In genomic region chr11:67802623-67803022, GRCh38 we compare ENCODE assay signal across 7 cellular contexts.
A peak's percentile ranks its signal among the peaks of the same experiment; 100 is the strongest.
DNase-seq lines count a peak whose midpoint lies in the region; ATAC-seq and TF ChIP-seq lines count a peak whose summit lies in the region.
"Not testable (repeated sequence)": the region's sequence is repeated elsewhere in the genome, so short reads cannot be mapped to it uniquely, and the experiment has no call there.

No MANE protein-coding gene starts in this region.

- H3K9me3 Mint-ChIP-seq in activated T-cell treated with anti-CD3 and anti-CD28 coated beads, Interleukin-2, amount 50 U/mL, for 24 hours; activated naive CD4-positive, alpha-beta T cell treated with anti-CD3 and anti-CD28 coated beads for 36 hours; activated naive CD8-positive, alpha-beta T cell treated with anti-CD3 and anti-CD28 coated beads, Interleukin-2, amount 10 ng/mL, durations not matched to agents 7 days and 5 days; neural crest cell: not testable (repeated sequence)

- intact Hi-C loops in activated naive CD4-positive, alpha-beta T cell treated with anti-CD3 and anti-CD28 coated beads for 36 hours (cut with micrococcal nuclease), result loop anchor here (10.0 kb wide), 2 partner anchors 398 to 1128 kb away; partner anchors contain the start of genes PPP1CA, RBM4B and TBC1D10C

- CTCF ChIA-PET in activated naive CD4-positive, alpha-beta T cell treated with anti-CD3 and anti-CD28 coated beads for 36 hours (lab: Charles Lee), result not testable (repeated sequence)

- not testable (repeated sequence) for H3K79me2 ChIP-seq in MM.1S (ENCODE audit: low read length)

- peak overlapping the region; percentile 59 for H3K27ac Mint-ChIP-seq in activated T-cell treated with anti-CD3 and anti-CD28 coated beads, Interleukin-2, amount 50 U/mL, for 24 hours
- H3K27ac Mint-ChIP-seq in activated naive CD4-positive, alpha-beta T cell treated with anti-CD3 and anti-CD28 coated beads for 36 hours, result peak overlapping the region; percentile 50
- H3K27ac Mint-ChIP-seq in activated naive CD8-positive, alpha-beta T cell treated with anti-CD3 and anti-CD28 coated beads, Interleukin-2, amount 10 ng/mL, durations not matched to agents 7 days and 5 days, result not testable (repeated sequence)
- H3K27ac Mint-ChIP-seq in neural crest cell (ENCODE audit: unreplicated experiment), result peak overlapping the region; percentile 81

- POLR2A ChIA-PET in activated naive CD8-positive, alpha-beta T cell treated with anti-CD3 and anti-CD28 coated beads, Interleukin-2, amount 10 ng/mL, durations not matched to agents 7 days and 5 days (lab: Charles Lee), result not testable (repeated sequence)

- H3K4me1 ChIP-seq in BLaER1 treated with 17β-estradiol and CSF1 and Interleukin-3, amounts not matched to agents 10 nM and 100 nM, result peaks cover 12 to 54% (median 46%) of the 10 kb centered on the region in 10 experiments
- H3K4me1 ChIP-seq in MM.1S (ENCODE audit: low read length), result peaks cover 22% of the 10 kb centered on the region

- not testable (repeated sequence) for H4K20me1 ChIP-seq in BLaER1 treated with 17β-estradiol and CSF1 and Interleukin-3, amounts not matched to agents 10 nM and 100 nM; MM.1S (ENCODE audit: insufficient read depth, low read length)

- peaks cover 30% of the 10 kb centered on the region for H3K4me1 Mint-ChIP-seq in activated T-cell treated with anti-CD3 and anti-CD28 coated beads, Interleukin-2, amount 50 U/mL, for 24 hours (ENCODE audit: low read depth)
- peaks cover 25% of the 10 kb centered on the region for H3K4me1 Mint-ChIP-seq in activated naive CD4-positive, alpha-beta T cell treated with anti-CD3 and anti-CD28 coated beads for 36 hours (ENCODE audit: low read depth)
- peaks cover 14% of the 10 kb centered on the region for H3K4me1 Mint-ChIP-seq in activated naive CD8-positive, alpha-beta T cell treated with anti-CD3 and anti-CD28 coated beads, Interleukin-2, amount 10 ng/mL, durations not matched to agents 7 days and 5 days
- H3K4me1 Mint-ChIP-seq in neural crest cell, result peaks cover 20% of the 10 kb centered on the region

- not testable (repeated sequence) for H3K4me3 Mint-ChIP-seq in activated T-cell treated with anti-CD3 and anti-CD28 coated beads, Interleukin-2, amount 50 U/mL, for 24 hours; activated naive CD4-positive, alpha-beta T cell treated with anti-CD3 and anti-CD28 coated beads for 36 hours; neural crest cell
- peak overlapping the region; percentile 12 for H3K4me3 Mint-ChIP-seq in activated naive CD8-positive, alpha-beta T cell treated with anti-CD3 and anti-CD28 coated beads, Interleukin-2, amount 10 ng/mL, durations not matched to agents 7 days and 5 days

- H3K9me3 ChIP-seq in BLaER1 treated with 17β-estradiol and CSF1 and Interleukin-3, amounts not matched to agents 10 nM and 100 nM (replicated peaks in 1 of 11); MM.1S (replicated peaks; ENCODE audit: insufficient read depth, low read length): not testable (repeated sequence)

- H3F3A ChIP-seq in MM.1S (ENCODE audit: insufficient read depth, low read length), result peaks cover 21% of the 10 kb centered on the region

- H3K27ac ChIP-seq in BLaER1 treated with 17β-estradiol and CSF1 and Interleukin-3, amounts not matched to agents 10 nM and 100 nM, result not testable (repeated sequence)
- H3K27ac ChIP-seq in MM.1S (ENCODE audit: low read length), result peak overlapping the region; percentile 88

- DNase-seq in MM.1S (peak; percentile 75), RPMI8226 (peak; percentile 86)
- not testable (repeated sequence) for DNase-seq in activated T-cell treated with anti-CD3 and anti-CD28 coated beads, Interleukin-2, amount 50 U/mL, for 24 hours; activated naive CD8-positive, alpha-beta T cell treated with anti-CD3 and anti-CD28 coated beads, Interleukin-2, amount 10 ng/mL, durations not matched to agents 7 days and 5 days; neural crest cell (ENCODE audit: low read depth, low spot score)
- peak; percentile 21 for DNase-seq in activated naive CD4-positive, alpha-beta T cell treated with anti-CD3 and anti-CD28 coated beads for 36 hours

- not testable (repeated sequence) for H2AFZ ChIP-seq in MM.1S (ENCODE audit: low read length)

- peaks cover 14% of the 10 kb centered on the region for H3K36me3 Mint-ChIP-seq in activated T-cell treated with anti-CD3 and anti-CD28 coated beads, Interleukin-2, amount 50 U/mL, for 24 hours (ENCODE audit: low read depth)
- H3K36me3 Mint-ChIP-seq in activated naive CD4-positive, alpha-beta T cell treated with anti-CD3 and anti-CD28 coated beads for 36 hours (ENCODE audit: low read depth); activated naive CD8-positive, alpha-beta T cell treated with anti-CD3 and anti-CD28 coated beads, Interleukin-2, amount 10 ng/mL, durations not matched to agents 7 days and 5 days; neural crest cell (ENCODE audit: low read depth): not testable (repeated sequence)

- H3K4me3 ChIP-seq in BLaER1 treated with 17β-estradiol and CSF1 and Interleukin-3, amounts not matched to agents 10 nM and 100 nM, result not testable (repeated sequence)
- H3K4me3 ChIP-seq in MM.1S (ENCODE audit: low read length), result 0 out of 2 replicates have a peak overlapping the region, but pooled peaks have one; percentile 7

- H3K27me3 ChIP-seq in BLaER1 treated with 17β-estradiol and CSF1 and Interleukin-3, amounts not matched to agents 10 nM and 100 nM; MM.1S (replicated peaks; ENCODE audit: insufficient read depth, low read length): not testable (repeated sequence)

- H3K4me2 ChIP-seq in BLaER1 treated with 17β-estradiol and CSF1 and Interleukin-3, amounts not matched to agents 10 nM and 100 nM, result peak overlapping the region in 8 of 11 experiments; percentile 85 to 96 (median 92); a peak in 15 of 22 replicates
- peak overlapping the region; percentile 74; the same call in 1 of the 2 replicates for H3K4me2 ChIP-seq in MM.1S (ENCODE audit: low read depth, low read length)

- H3K27me3 Mint-ChIP-seq in activated T-cell treated with anti-CD3 and anti-CD28 coated beads, Interleukin-2, amount 50 U/mL, for 24 hours; activated naive CD4-positive, alpha-beta T cell treated with anti-CD3 and anti-CD28 coated beads for 36 hours (ENCODE audit: low read depth); neural crest cell (ENCODE audit: low read depth): not testable (repeated sequence)
- H3K27me3 Mint-ChIP-seq in activated naive CD8-positive, alpha-beta T cell treated with anti-CD3 and anti-CD28 coated beads, Interleukin-2, amount 10 ng/mL, durations not matched to agents 7 days and 5 days, result peaks cover 12% of the 10 kb centered on the region

- not testable (repeated sequence) for H3K9ac ChIP-seq in BLaER1 treated with 17β-estradiol and CSF1 and Interleukin-3, amounts not matched to agents 10 nM and 100 nM
- H3K9ac ChIP-seq in MM.1S (ENCODE audit: low read length), result peak overlapping the region; percentile 45; the same call in 1 of the 2 replicates

- not testable (repeated sequence) for H3K9me2 ChIP-seq in MM.1S (replicated peaks; ENCODE audit: insufficient read depth, low read length)

- not testable (repeated sequence) for TF ChIP-seq CTCF in MM.1S (IDR thresholded peaks at IDR 0.05; ENCODE audit: low read length); neural crest cell (conservative IDR thresholded peaks at IDR 0.05)

- not testable (repeated sequence) for H3K36me3 ChIP-seq in BLaER1 treated with 17β-estradiol and CSF1 and Interleukin-3, amounts not matched to agents 10 nM and 100 nM; MM.1S (replicated peaks; ENCODE audit: insufficient read depth, low read length)

- not testable (repeated sequence) for ATAC-seq in activated naive CD8-positive, alpha-beta T cell treated with anti-CD3 and anti-CD28 coated beads, Interleukin-2, amount 10 ng/mL, durations not matched to agents 7 days and 5 days (ENCODE audit: low read depth)
